8 cellular contexts compared by ENCODE assay signal in genomic region chr1:31483012-31483946, GRCh38.
A peak's percentile ranks its signal among the peaks of the same experiment; 100 is the strongest.
DNase-seq lines count a peak whose midpoint lies in the region; ATAC-seq lines count a peak whose summit lies in the region.

No MANE protein-coding gene starts in this region.

- peak; percentile 99 for DNase-seq in SKM-1 (lab: John Stamatoyannopoulos, UW; ENCODE audit: unreplicated experiment)
- peak; percentile 28 to 34 for DNase-seq in hippocampal formation (lab: John Stamatoyannopoulos, UW)
- DNase-seq in ureter (ENCODE audit: low spot score) = peak; percentile 63
- DNase-seq in activated CD4-positive, alpha-beta T cell treated with anti-CD3 and anti-CD28 coated beads, Interleukin-2, amount 50 U/mL, for 1 hour = no peak
- DNase-seq in stimulated activated CD4-positive, alpha-beta T cell treated with anti-CD3 and anti-CD28 coated beads, Interleukin-12 subunit alpha, Interleukin-12 subunit beta, amount 100 ng/mL, for 4 hours = no peak
- DNase-seq in immature natural killer cell = no peak

- H3K9me3 Mint-ChIP-seq in immature natural killer cell = no peaks in the 10 kb centered on the region

- H3K36me3 Mint-ChIP-seq in immature natural killer cell = no peaks in the 10 kb centered on the region

- ATAC-seq in GM18861 (IDR thresholded peaks at IDR 0.05; ENCODE audit: unreplicated experiment) (peak; percentile 71), HG03457 (IDR thresholded peaks at IDR 0.05; ENCODE audit: unreplicated experiment) (peak; percentile 51)

- no peak overlapping the region for H3K27ac Mint-ChIP-seq in immature natural killer cell

- H3K4me3 Mint-ChIP-seq in immature natural killer cell = no peak overlapping the region

- peaks cover 2 to 13% (median 3%) of the 10 kb centered on the region in 3 donors for H3K27me3 Mint-ChIP-seq in immature natural killer cell (ENCODE audit: low read depth in 3 of 3)

- H3K4me1 Mint-ChIP-seq in immature natural killer cell = peaks cover 10 to 11% of the 10 kb centered on the region in 2 donors

Comparison
In these comparisons a context has a peak if more than half of its experiments do, and no peak if none do; other contexts are left out.
1. DNase-seq: peak in SKM-1 (single experiment), hippocampal formation (2 of 2) and ureter (single experiment); none in activated CD4-positive, alpha-beta T cell treated with anti-CD3 and anti-CD28 coated beads, Interleukin-2, amount 50 U/mL, for 1 hour (single experiment), stimulated activated CD4-positive, alpha-beta T cell treated with anti-CD3 and anti-CD28 coated beads, Interleukin-12 subunit alpha, Interleukin-12 subunit beta, amount 100 ng/mL, for 4 hours (single experiment) and immature natural killer cell (0 of 3).